Comparison of ENCODE assay signal across 1 cellular context in genomic region chr11:64839887-64840782, GRCh38.
TF ChIP-seq lines count a peak whose summit lies in the region.

No MANE protein-coding gene starts in this region.

TF ChIP-seq in IMR-90, 13 proteins besides CTCF, POLR2A, EP300 and RAD21 (continued from another document):
- TF ChIP-seq BHLHE40 (IDR thresholded peaks at IDR 0.05; ENCODE audit: low read depth, low read length) (no peak), MAFK (IDR thresholded peaks at IDR 0.05; ENCODE audit: low read depth, low read length) (no peak)
